Comparison of ENCODE assay signal across 12 cellular contexts in genomic region chr10:102522874-102523249, GRCh38. TPM values are rescaled to one million over a fixed set of nuclear protein-coding genes. Genes with fewer than 3 reads are reported as not detected.
A peak's percentile ranks its signal among the peaks of the same experiment; 100 is the strongest.
DNase-seq lines count a peak whose midpoint lies in the region; ATAC-seq and TF ChIP-seq lines count a peak whose summit lies in the region.
"Had no signal": no experiment of that assay in that cellular context is flagged by ENCODE, and none has a peak within 500 bp of the region (broad histone marks: within the 10 kb centered on the region; RNA-seq: fewer than 3 reads in every experiment).

No MANE protein-coding gene starts in this region.

- intact Hi-C loops in Caco-2 (cut with micrococcal nuclease; ENCODE audit: unreplicated experiment), result no loop called here

- in situ Hi-C loops in brain microvascular endothelial cell (cut with HindIII; ENCODE audit: low pct_ligation_motif_present, low sequenced_read_pairs), result no loop called here

- POLR2A ChIA-PET in Caco-2 (lab: Charles Lee), result no interaction called here

- H3K4me3 ChIP-seq in brain microvascular endothelial cell (ENCODE audit: low read depth, low read length) (no peak overlapping the region), Caco-2 (ENCODE audit: low read depth, low read length) (no peak overlapping the region)
- H3K4me3 ChIP-seq: PC-9 had no signal

- ATAC-seq in stimulated activated effector memory CD8-positive, alpha-beta T cell treated with anti-CD3 and anti-CD28 coated beads, Interleukin-12 subunit alpha, Interleukin-12 subunit beta, amount 100 ng/mL, for 72 hours, result no peak

- H3K36me3 ChIP-seq in brain microvascular endothelial cell (replicated peaks) (peaks cover 4% of the 10 kb centered on the region), Caco-2 (ENCODE audit: control insufficient read depth, insufficient read depth, low read length) (no peaks in the 10 kb centered on the region)

- TF ChIP-seq CTCF in HFFc6 (IDR thresholded peaks at IDR 0.05) (no peak), brain microvascular endothelial cell (IDR thresholded peaks at IDR 0.05; ENCODE audit: low read depth, low read length, missing control alignments) (no peak), Caco-2 (IDR thresholded peaks at IDR 0.05; ENCODE audit: insufficient read depth in 1 of 2, low read depth in 1 of 2, low read length in 1 of 2, severe bottlenecking in 1 of 2, unreplicated experiment in 1 of 2) (no peak)

- no peaks in the 10 kb centered on the region for H3K9me3 Mint-ChIP-seq in HFFc6
- H3K9me3 Mint-ChIP-seq in stimulated activated effector memory CD8-positive, alpha-beta T cell treated with anti-CD3 and anti-CD28 coated beads, Interleukin-12 subunit alpha, Interleukin-12 subunit beta, amount 100 ng/mL, for 72 hours, result no peaks in the 10 kb centered on the region
- H3K9me3 Mint-ChIP-seq in Caco-2 (ENCODE audit: unreplicated experiment), result no peaks in the 10 kb centered on the region
- H3K9me3 Mint-ChIP-seq: CD4-positive, alpha-beta memory T cell had no signal

- H3K9me3 ChIP-seq in Caco-2, result no peaks in the 10 kb centered on the region

- H3K4me1 Mint-ChIP-seq in HFFc6 (ENCODE audit: low read depth), result peaks cover 36% of the 10 kb centered on the region
- H3K4me1 Mint-ChIP-seq in stimulated activated effector memory CD8-positive, alpha-beta T cell treated with anti-CD3 and anti-CD28 coated beads, Interleukin-12 subunit alpha, Interleukin-12 subunit beta, amount 100 ng/mL, for 72 hours, result peaks cover 30% of the 10 kb centered on the region
- peaks cover 13% of the 10 kb centered on the region for H3K4me1 Mint-ChIP-seq in Caco-2 (ENCODE audit: low read depth, unreplicated experiment)

- H3K4me1 ChIP-seq in Caco-2, result no peaks in the 10 kb centered on the region

- no peaks in the 10 kb centered on the region for H3K27me3 ChIP-seq in brain microvascular endothelial cell (replicated peaks)
- H3K27me3 ChIP-seq in Caco-2 (replicated peaks; ENCODE audit: control insufficient read depth, insufficient read depth, low read length), result no peaks in the 10 kb centered on the region

- H3K36me3 Mint-ChIP-seq in HFFc6 (ENCODE audit: low read depth), result peaks cover 13% of the 10 kb centered on the region
- peaks cover 22% of the 10 kb centered on the region for H3K36me3 Mint-ChIP-seq in stimulated activated effector memory CD8-positive, alpha-beta T cell treated with anti-CD3 and anti-CD28 coated beads, Interleukin-12 subunit alpha, Interleukin-12 subunit beta, amount 100 ng/mL, for 72 hours
- no peaks in the 10 kb centered on the region for H3K36me3 Mint-ChIP-seq in Caco-2 (ENCODE audit: insufficient read depth, unreplicated experiment)

- H3K27ac Mint-ChIP-seq in HFFc6 (peak overlapping the region; percentile 92), Caco-2 (ENCODE audit: unreplicated experiment) (no peak overlapping the region)
- H3K27ac Mint-ChIP-seq in stimulated activated effector memory CD8-positive, alpha-beta T cell treated with anti-CD3 and anti-CD28 coated beads, Interleukin-12 subunit alpha, Interleukin-12 subunit beta, amount 100 ng/mL, for 72 hours, result peak overlapping the region; percentile 18

- CTCF ChIA-PET in Caco-2 (lab: Charles Lee), result interaction anchor here (0.6 to 1.3 kb wide), 4 partner anchors 19 to 757 kb away, joined by 3 to 4 read pairs (median 3); no protein-coding TSS in a partner anchor

- DNase-seq in HFFc6, result no peak
- DNase-seq in brain microvascular endothelial cell, result no peak
- DNase-seq in mesenteric fat pad (ENCODE audit: low spot score), result peak; percentile 78
- no peak for DNase-seq in stimulated activated effector memory CD8-positive, alpha-beta T cell treated with anti-CD3 and anti-CD28 coated beads, Interleukin-12 subunit alpha, Interleukin-12 subunit beta, amount 100 ng/mL, for 72 hours (ENCODE audit: low spot score in 2 of 2)
- DNase-seq in Caco-2, result no peak
- DNase-seq in NCI-H1417 (lab: John Stamatoyannopoulos, UW), result no peak
- no peak for DNase-seq in NCI-H2227 treated with DMSO at 0.1 percent for 48 hours (lab: John Stamatoyannopoulos, UW)
- DNase-seq: CD4-positive, alpha-beta memory T cell; NCI-H1048; NCI-H2081 treated with DMSO at 0.1 percent for 48 hours; NCI-H510A treated with DMSO at 0.1 percent for 48 hours; PC-9 had no signal

- peak overlapping the region; percentile 9 for H3K27ac ChIP-seq in brain microvascular endothelial cell
- H3K27ac ChIP-seq: PC-9 had no signal

- H3K4me3 Mint-ChIP-seq in HFFc6 (no peak overlapping the region), Caco-2 (ENCODE audit: unreplicated experiment) (no peak overlapping the region)
- H3K4me3 Mint-ChIP-seq in stimulated activated effector memory CD8-positive, alpha-beta T cell treated with anti-CD3 and anti-CD28 coated beads, Interleukin-12 subunit alpha, Interleukin-12 subunit beta, amount 100 ng/mL, for 72 hours, result no peak overlapping the region
- H3K4me3 Mint-ChIP-seq: CD4-positive, alpha-beta memory T cell had no signal

- BruUV-seq in Caco-2 (replicated peaks; lab: Mats Ljungman, UMichigan), result no TSS peak

- H3K27me3 Mint-ChIP-seq in HFFc6 (ENCODE audit: insufficient read depth) (no peaks in the 10 kb centered on the region; the same call in 1 of the 2 replicates), Caco-2 (ENCODE audit: insufficient read depth, unreplicated experiment) (no peaks in the 10 kb centered on the region)
- H3K27me3 Mint-ChIP-seq: CD4-positive, alpha-beta memory T cell had no signal

RNA-seq across cellular contexts. Expression of gene SUFU, which starts 19.1 kb away (rescaled TPM):
- 10 to 100 TPM; 12.8 to 16.8 (median 15.2) TPM for total RNA-seq in HFFc6 (2021; fragmentation: NEBNext Ultra II Directional; extraction: Animal tissue kit (Norgen Biotek cat#: 25700))
- total RNA-seq in mesenteric fat pad (11.6 TPM), Caco-2 (2022) (10.6 and 11.4 TPM in 2 replicates)

RNA-seq across cellular contexts. Expression of gene ACTR1A, which starts 20.4 kb away (rescaled TPM):
- 100 to 1,000 TPM; 125 to 175 (median 152) TPM for total RNA-seq in HFFc6 (2021; fragmentation: NEBNext Ultra II Directional; extraction: Animal tissue kit (Norgen Biotek cat#: 25700))
- total RNA-seq in mesenteric fat pad (111 TPM), Caco-2 (2022) (65.9 and 69.7 TPM in 2 replicates)
